ENCODE assay signal across 8 cellular contexts in the genomic region with DNA sequence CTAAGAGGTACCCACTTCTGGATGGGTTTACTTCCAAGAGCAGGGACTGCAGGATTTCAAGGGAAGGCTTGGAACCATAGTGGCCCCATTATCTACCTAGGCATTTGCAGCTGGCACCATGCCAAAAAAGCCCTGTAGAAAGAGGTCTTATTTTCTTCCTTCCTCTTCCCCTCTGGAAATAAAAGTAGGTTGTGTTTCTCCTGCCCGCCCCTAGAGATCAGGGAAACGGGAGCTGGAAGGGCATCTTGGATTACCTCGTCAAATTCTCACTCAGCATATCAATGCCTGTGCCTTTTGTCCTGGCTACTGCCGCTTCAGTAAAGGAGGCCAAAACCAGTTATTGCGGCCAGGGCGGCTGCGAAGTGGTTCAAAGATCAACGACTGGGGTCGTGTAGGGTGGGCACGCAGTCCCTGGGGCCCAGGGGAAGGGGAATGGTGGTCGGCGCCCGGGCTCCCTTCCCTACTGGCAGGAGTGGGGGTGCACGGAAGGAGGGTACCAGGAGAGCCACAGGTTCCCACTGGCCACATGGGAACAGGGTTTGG. TPM values are rescaled to one million over a fixed set of nuclear protein-coding genes. Genes with fewer than 3 reads are reported as not detected.
A peak's percentile ranks its signal among the peaks of the same experiment; 100 is the strongest.
DNase-seq lines count a peak whose midpoint lies in the region; ATAC-seq, FAIRE-seq and TF ChIP-seq lines count a peak whose summit lies in the region.

No MANE protein-coding gene starts in this region.

- H3K9me3 ChIP-seq in esophagus (ENCODE audit: control insufficient read depth in 2 of 2, insufficient read depth in 1 of 2, low read depth in 1 of 2, low read length in 1 of 2): no peaks in the 10 kb centered on the region

- H3K4me3 ChIP-seq in esophagus (ENCODE audit: low read depth in 1 of 2, low read length in 2 of 2): peak overlapping the region; percentile 64 to 69

- 26 to 29% methylated on average over 14 of the region's 14 CpGs for WGBS in esophagus, 2 donors

- H3K27ac ChIP-seq in esophagus (ENCODE audit: low read depth in 2 of 2, low read length in 1 of 2): no peak overlapping the region

- FAIRE-seq in GM12892 (lab: Jason Lieb, UNC): no peak

- no peaks in the 10 kb centered on the region for H3K36me3 ChIP-seq in esophagus (ENCODE audit: control insufficient read depth in 2 of 2, insufficient read depth in 2 of 2, low read length in 1 of 2)

- DNase-seq in ELR (ENCODE audit: low read depth) (peak; percentile 23), NCI-H69 (lab: John Stamatoyannopoulos, UW) (peak; percentile 66), pons (ENCODE audit: low spot score) (peak; percentile 65), GM12892 (ENCODE audit: insufficient read length) (no peak)
- no peak for DNase-seq in activated effector memory CD4-positive, alpha-beta T cell treated with anti-CD3 and anti-CD28 coated beads, Interleukin-2, amount 50 U/mL, for 16 hours

- H3K4me1 ChIP-seq in esophagus (ENCODE audit: control insufficient read depth in 2 of 2, insufficient read depth in 2 of 2, low read length in 1 of 2): peaks cover 0 to 2% of the 10 kb centered on the region in 2 donors

- ATAC-seq in HG03108 (IDR thresholded peaks at IDR 0.05; ENCODE audit: unreplicated experiment) (no peak), GM21528 (IDR thresholded peaks at IDR 0.05; ENCODE audit: low FRiP score, unreplicated experiment) (no peak)

- no peak for TF ChIP-seq POLR2A in GM12892 (IDR thresholded peaks at IDR 0.05; ENCODE audit: low read depth, low read length)

- H3K27me3 ChIP-seq in esophagus (ENCODE audit: control insufficient read depth in 1 of 2, insufficient read depth in 2 of 2, low read length in 2 of 2): no peaks in the 10 kb centered on the region

RNA-seq across cellular contexts. Expression of gene SCD5, which starts 1.5 kb away (rescaled TPM):
- 1 to 10 TPM; 2.5 to 2.9 TPM for polyA plus RNA-seq in esophagus
- 0.64 TPM for polyA plus RNA-seq in GM12892 (2012; ENCODE audit: missing spikeins)

Comparison
In these comparisons a context has a peak if more than half of its experiments do, and no peak if none do; other contexts are left out.
1. DNase-seq: peak in ELR (single experiment), NCI-H69 (single experiment) and pons (single experiment); none in activated effector memory CD4-positive, alpha-beta T cell treated with anti-CD3 and anti-CD28 coated beads, Interleukin-2, amount 50 U/mL, for 16 hours (single experiment) and GM12892 (single experiment).